In genomic region chr2:48174503-48174902, GRCh38 we compare ENCODE assay signal across 22 cellular contexts.
DNase-seq lines count a peak whose midpoint lies in the region; ATAC-seq and TF ChIP-seq lines count a peak whose summit lies in the region.
"Had no signal": no experiment of that assay in that cellular context is flagged by ENCODE, and none has a peak within 500 bp of the region (broad histone marks: within the 10 kb centered on the region; RNA-seq: fewer than 3 reads in every experiment).

No MANE protein-coding gene starts in this region.

- no peaks in the 10 kb centered on the region for H3K27me3 Mint-ChIP-seq in activated naive CD4-positive, alpha-beta T cell treated with anti-CD3 and anti-CD28 coated beads for 36 hours (ENCODE audit: low read depth)
- H3K27me3 Mint-ChIP-seq: CD4-positive, alpha-beta T cell had no signal

- no peak overlapping the region for H3K27ac Mint-ChIP-seq in activated naive CD4-positive, alpha-beta T cell treated with anti-CD3 and anti-CD28 coated beads for 36 hours
- H3K27ac Mint-ChIP-seq: activated naive CD8-positive, alpha-beta T cell treated with anti-CD3 and anti-CD28 coated beads, Interleukin-2, amount 10 ng/mL, durations not matched to agents 7 days and 5 days; activated T-helper 2 cell treated with anti-CD3 and anti-CD28 coated beads, Interferon-gamma antibody, Interleukin-2, Interleukin-4, amounts not matched to agents 10 μg/mL and 5 μg/mL and 100 μg/mL, durations not matched to agents 14 hours and 24 hours and 36 hours; CD4-positive, alpha-beta T cell; naive B cell had no signal

- no peak for ATAC-seq in GM21737 (IDR thresholded peaks at IDR 0.05; ENCODE audit: unreplicated experiment)
- ATAC-seq: esophagus mucosa, gastroesophageal sphincter, HCT116, Panc1 had no signal

- DNase-seq in AG10803 (ENCODE audit: low read depth) (peak; percentile 4), KBM-7 (peak; percentile 25), SKM-1 treated with dmso at 0.1 percent for 144 hours (lab: John Stamatoyannopoulos, UW; ENCODE audit: unreplicated experiment) (peak; percentile 68), retina (no peak), ureter (ENCODE audit: low spot score) (no peak)
- DNase-seq in activated naive CD4-positive, alpha-beta T cell treated with anti-CD3 and anti-CD28 coated beads for 36 hours, result no peak
- DNase-seq: activated CD4-positive, alpha-beta T cell treated with anti-CD3 and anti-CD28 coated beads, Interleukin-2, amount 50 U/mL, for 1 hour; activated naive CD8-positive, alpha-beta T cell treated with anti-CD3 and anti-CD28 coated beads, Interleukin-2, amount 10 ng/mL, durations not matched to agents 7 days and 5 days; CD4-positive, alpha-beta T cell; effector CD8-positive, alpha-beta T cell; MG63; naive B cell; NCI-H1694 treated with DMSO at 0.1 percent for 48 hours; ovary had no signal

- H3K27ac ChIP-seq in liver (ENCODE audit: low read depth in 1 of 2, low read length in 2 of 2), result no peak overlapping the region
- H3K27ac ChIP-seq: gastroesophageal sphincter, ovary, SK-N-MC had no signal

- no peak overlapping the region for H3K9ac ChIP-seq in liver (ENCODE audit: low read depth in 1 of 2, low read length in 2 of 2)

- no peaks in the 10 kb centered on the region for H3K27me3 ChIP-seq in liver (ENCODE audit: control insufficient read depth in 4 of 4, insufficient read depth in 4 of 4, low read length in 3 of 4)
- H3K27me3 ChIP-seq: gastroesophageal sphincter, MG63, ovary had no signal

- H3K4me1 ChIP-seq in liver (ENCODE audit: control insufficient read depth in 4 of 4, insufficient read depth in 4 of 4, low read length in 3 of 4), result peaks cover 0 to 7% (median 2%) of the 10 kb centered on the region in 4 donors
- H3K4me1 ChIP-seq: gastroesophageal sphincter had no signal

- in situ Hi-C loops in KBM-7 (cut with MboI; ENCODE audit: low pct_unique_long_range_greater_than_20kb, low sequenced_read_pairs), result no loop called here

- no peaks in the 10 kb centered on the region for H3K4me1 Mint-ChIP-seq in activated naive CD4-positive, alpha-beta T cell treated with anti-CD3 and anti-CD28 coated beads for 36 hours (ENCODE audit: low read depth)
- H3K4me1 Mint-ChIP-seq: activated naive CD8-positive, alpha-beta T cell treated with anti-CD3 and anti-CD28 coated beads, Interleukin-2, amount 10 ng/mL, durations not matched to agents 7 days and 5 days; naive B cell had no signal

- CTCF ChIA-PET in activated naive CD4-positive, alpha-beta T cell treated with anti-CD3 and anti-CD28 coated beads for 36 hours (lab: Charles Lee), result no interaction called here

- intact Hi-C loops in activated naive CD4-positive, alpha-beta T cell treated with anti-CD3 and anti-CD28 coated beads for 36 hours (cut with micrococcal nuclease), result no loop called here

- H3K4me3 ChIP-seq in AG10803 (ENCODE audit: low read length), result no peak overlapping the region
- no peak overlapping the region for H3K4me3 ChIP-seq in liver (ENCODE audit: low read depth in 1 of 3, low read length in 3 of 3)
- H3K4me3 ChIP-seq: gastroesophageal sphincter, MG63, ovary, SK-N-MC had no signal

- no peaks in the 10 kb centered on the region for H3K36me3 Mint-ChIP-seq in activated naive CD4-positive, alpha-beta T cell treated with anti-CD3 and anti-CD28 coated beads for 36 hours (ENCODE audit: low read depth)
- H3K36me3 Mint-ChIP-seq: naive B cell had no signal

- TF ChIP-seq CTCF in AG10803 (conservative IDR thresholded peaks at IDR 0.05; ENCODE audit: low read length) (no peak), liver (IDR thresholded peaks at IDR 0.05; ENCODE audit: low read depth, low read length, missing input control) (no peak)

- H3K36me3 ChIP-seq in liver (ENCODE audit: control insufficient read depth in 4 of 4, insufficient read depth in 3 of 4, low read depth in 1 of 4, low read length in 3 of 4), result no peaks in the 10 kb centered on the region
- H3K36me3 ChIP-seq: gastroesophageal sphincter, MG63, ovary had no signal

- WGBS in liver, result 35% methylated on average over 2 of the region's 2 CpGs

- H3K9me3 Mint-ChIP-seq in activated naive CD4-positive, alpha-beta T cell treated with anti-CD3 and anti-CD28 coated beads for 36 hours, result no peaks in the 10 kb centered on the region
- H3K9me3 Mint-ChIP-seq: activated T-helper 2 cell treated with anti-CD3 and anti-CD28 coated beads, Interferon-gamma antibody, Interleukin-2, Interleukin-4, amounts not matched to agents 10 μg/mL and 5 μg/mL and 100 μg/mL, durations not matched to agents 14 hours and 24 hours and 36 hours; CD4-positive, alpha-beta T cell had no signal

- no peak overlapping the region for H3K4me3 Mint-ChIP-seq in activated naive CD4-positive, alpha-beta T cell treated with anti-CD3 and anti-CD28 coated beads for 36 hours
- H3K4me3 Mint-ChIP-seq: activated naive CD8-positive, alpha-beta T cell treated with anti-CD3 and anti-CD28 coated beads, Interleukin-2, amount 10 ng/mL, durations not matched to agents 7 days and 5 days; CD4-positive, alpha-beta T cell; naive B cell had no signal

- TF ChIP-seq RAD21 in liver (IDR thresholded peaks at IDR 0.05), result peak in 1 of 2 donors; percentile 20

- no peaks in the 10 kb centered on the region for H3K9me3 ChIP-seq in liver (ENCODE audit: control insufficient read depth in 4 of 4, low read length in 3 of 4)
- H3K9me3 ChIP-seq: gastroesophageal sphincter, MG63, ovary had no signal

TF ChIP-seq in liver, 16 proteins besides CTCF, POLR2A, EP300 and RAD21:
- TF ChIP-seq YY1 (IDR thresholded peaks at IDR 0.05) (no peak), FOXA2 (IDR thresholded peaks at IDR 0.05) (no peak), MAX (IDR thresholded peaks at IDR 0.05) (peak; percentile 38), HNF4A (conservative IDR thresholded peaks at IDR 0.05) (peak; percentile 16 to 19), HNF4G (IDR thresholded peaks at IDR 0.05) (no peak), SP1 (IDR thresholded peaks at IDR 0.05) (peak; percentile 9), RXRA (IDR thresholded peaks at IDR 0.05) (peak in 1 of 2 donors; percentile 37)

Comparison
In these comparisons a context has a peak if more than half of its experiments do, and no peak if none do; other contexts are left out.
1. DNase-seq: peak in AG10803 (single experiment), KBM-7 (single experiment) and SKM-1 treated with dmso at 0.1 percent for 144 hours (single experiment); none in retina (single experiment), ureter (single experiment) and activated naive CD4-positive, alpha-beta T cell treated with anti-CD3 and anti-CD28 coated beads for 36 hours (single experiment).